ENCODE assay signal across 8 cellular contexts in genomic region chr19:10567696-10568443, GRCh38. TPM values are rescaled to one million over a fixed set of nuclear protein-coding genes. Genes with fewer than 3 reads are reported as not detected.
DNase-seq lines count a peak whose midpoint lies in the region; ATAC-seq and TF ChIP-seq lines count a peak whose summit lies in the region.

No MANE protein-coding gene starts in this region.

- POLR2A ChIA-PET in SK-N-SH (lab: Yijun Ruan, JAX) (interaction anchor here (1.3 kb wide), 1 partner anchor 15 kb away, joined by 4 read pairs; no protein-coding TSS in a partner anchor), WTC11 (lab: Charles Lee) (interaction anchor here (0.7 kb wide), 1 partner anchor 48 kb away, joined by 3 read pairs; no protein-coding TSS in a partner anchor)

- H3K36me3 Mint-ChIP-seq in WTC11 = 0 out of 2 replicates have a peak, but pooled peaks cover 3% of the 10 kb centered on the region

- WGBS in SK-N-SH (ENCODE audit: low lambda C conversion rate) = 28% methylated on average over 14 of the region's 14 CpGs
- no CpG with 5 or more reads among the region's 14 CpGs for WGBS in iPS DF 6.9 (ENCODE audit: insufficient coverage, insufficient read length)

- peak overlapping the region; percentile 70 to 76 for H3K4me3 ChIP-seq in SK-N-SH (ENCODE audit: low read depth in 2 of 2, low read length in 1 of 2)
- H3K4me3 ChIP-seq in iPS DF 6.9 (ENCODE audit: low read length) = peak overlapping the region; percentile 43; the same call in 1 of the 2 replicates

- peaks cover 35% of the 10 kb centered on the region for H3K4me1 Mint-ChIP-seq in WTC11

- no peaks in the 10 kb centered on the region for H4K20me1 ChIP-seq in SK-N-SH (ENCODE audit: insufficient read depth)

- H3K27me3 ChIP-seq in SK-N-SH (ENCODE audit: insufficient read depth) = no peaks in the 10 kb centered on the region
- no peaks in the 10 kb centered on the region for H3K27me3 ChIP-seq in iPS DF 6.9 (ENCODE audit: control insufficient read depth, insufficient read depth, low read length)

- H3K4me1 ChIP-seq in SK-N-SH (ENCODE audit: control insufficient read depth in 1 of 2, insufficient read depth in 2 of 2, low read depth in 1 of 2, low read length in 1 of 2) = peaks cover 8 to 32% of the 10 kb centered on the region in 2 experiments; a peak in 3 of 4 replicates
- 0 out of 2 replicates have a peak, but pooled peaks cover 2% of the 10 kb centered on the region for H3K4me1 ChIP-seq in iPS DF 6.9 (ENCODE audit: control insufficient read depth, insufficient read depth, low read length)

- peaks cover 13% of the 10 kb centered on the region for H3F3A ChIP-seq in SK-N-SH (replicated peaks; ENCODE audit: insufficient read depth)

- peak overlapping the region; percentile 75 for H3K4me3 Mint-ChIP-seq in WTC11

- ATAC-seq in SK-N-SH treated with all-trans-retinoic acid at 6 μM for 48 hours (no peak), WTC11 (no peak), GM21423 (IDR thresholded peaks at IDR 0.05; ENCODE audit: unreplicated experiment) (no peak), GM19397 (IDR thresholded peaks at IDR 0.05; ENCODE audit: unreplicated experiment) (no peak), omental fat pad (ENCODE audit: low FRiP score) (no peak)
- ATAC-seq in stimulated activated naive CD8-positive, alpha-beta T cell treated with anti-CD3 and anti-CD28 coated beads, Interleukin-15, Interleukin-2, amounts not matched to agents 100 U/mL and 50 U/mL, for 24 hours = no peak

- no peak for TF ChIP-seq RAD21 in SK-N-SH (IDR thresholded peaks at IDR 0.05; ENCODE audit: low read length)

- H3K79me2 ChIP-seq in SK-N-SH (ENCODE audit: insufficient read depth) = peaks cover 37% of the 10 kb centered on the region

- H3K27ac Mint-ChIP-seq in WTC11 = 0 out of 2 replicates have a peak overlapping the region, but pooled peaks have one; percentile 23

- DNase-seq in SK-N-SH (no peak), WTC11 (ENCODE audit: low spot score) (no peak), iPS DF 6.9 (ENCODE audit: low read depth, low spot score) (no peak), omental fat pad (ENCODE audit: low spot score) (no peak)
- DNase-seq in stimulated activated naive CD8-positive, alpha-beta T cell treated with anti-CD3 and anti-CD28 coated beads, Interleukin-15, Interleukin-2, amounts not matched to agents 100 U/mL and 50 U/mL, for 24 hours = peak; percentile 28

- H3K36me3 ChIP-seq in SK-N-SH (replicated peaks in 1 of 2; ENCODE audit: control insufficient read depth in 1 of 2, insufficient read depth in 2 of 2, low read length in 1 of 2) = no peaks in the 10 kb centered on the region
- H3K36me3 ChIP-seq in iPS DF 6.9 (ENCODE audit: control insufficient read depth, insufficient read depth, low read length) = no peaks in the 10 kb centered on the region

- TF ChIP-seq CTCF in SK-N-SH (IDR thresholded peaks at IDR 0.05) = no peak
- no peak for TF ChIP-seq CTCF in WTC11 (IDR thresholded peaks at IDR 0.05)
- TF ChIP-seq CTCF in omental fat pad (IDR thresholded peaks at IDR 0.05) = no peak

- CTCF ChIA-PET in SK-N-SH (lab: Yijun Ruan, JAX) = interaction anchor here (1.0 to 6.4 kb wide), 7 partner anchors 13 to 151 kb away, joined by 3 to 42 read pairs (median 7); no protein-coding TSS in a partner anchor
- CTCF ChIA-PET in WTC11 (lab: Charles Lee) = interaction anchor here (0.8 to 4.2 kb wide), 15 partner anchors 14 to 150 kb away, joined by 3 to 20 read pairs (median 4); partner anchors contain the start of gene DNM2

- peak overlapping the region; percentile 73 for H2AFZ ChIP-seq in SK-N-SH (ENCODE audit: low read depth)

- no peaks in the 10 kb centered on the region for H3K9me3 Mint-ChIP-seq in WTC11

- no peaks in the 10 kb centered on the region for H3K9me3 ChIP-seq in SK-N-SH
- H3K9me3 ChIP-seq in iPS DF 6.9 (ENCODE audit: control insufficient read depth, insufficient read depth, low read length) = no peaks in the 10 kb centered on the region

- no peak for TF ChIP-seq EP300 in SK-N-SH (IDR thresholded peaks at IDR 0.05; ENCODE audit: borderline replicate concordance in 1 of 2, low read depth in 1 of 2, low read length in 1 of 2)

- no peaks in the 10 kb centered on the region for H3K9me2 ChIP-seq in SK-N-SH

- peaks cover 19% of the 10 kb centered on the region for H3K27me3 Mint-ChIP-seq in WTC11 (ENCODE audit: low read depth)

- peak overlapping the region; percentile 61 for H3K9ac ChIP-seq in SK-N-SH

- peak overlapping the region; percentile 94 for H3K4me2 ChIP-seq in SK-N-SH

- peak overlapping the region in 1 of 2 experiments; percentile 24; a peak in 1 of 4 replicates for H3K27ac ChIP-seq in SK-N-SH (ENCODE audit: low read depth in 2 of 2, low read length in 1 of 2)
- H3K27ac ChIP-seq in iPS DF 6.9 (ENCODE audit: low read length) = no peak overlapping the region

TF ChIP-seq in SK-N-SH, 30 proteins besides CTCF, POLR2A, EP300 and RAD21:
- TF ChIP-seq RXRA (IDR thresholded peaks at IDR 0.05; ENCODE audit: borderline replicate concordance, low read depth) (no peak), NRF1 (IDR thresholded peaks at IDR 0.05; ENCODE audit: low read depth, low read length) (no peak), SMC3 (IDR thresholded peaks at IDR 0.05; ENCODE audit: low read depth, low read length) (no peak), FOSL2 (IDR thresholded peaks at IDR 0.05; ENCODE audit: borderline replicate concordance, low read depth) (no peak), TAF1 (IDR thresholded peaks at IDR 0.05; ENCODE audit: borderline replicate concordance, low read depth, low read length) (no peak), CHD2 (IDR thresholded peaks at IDR 0.05; ENCODE audit: low read length, partially characterized antibody) (no peak)
TF ChIP-seq in SK-N-SH: peak in this region for 0.

TF ChIP-seq in SK-N-SH treated with all-trans-retinoic acid at 6 μM for 48 hours, 23 proteins besides CTCF, POLR2A, EP300 and RAD21 (continues in another document):
- no peak for TF ChIP-seq RARB (CRISPR knock-in tag; IDR thresholded peaks at IDR 0.05)
- TF ChIP-seq ARNTL (CRISPR knock-in tag; IDR thresholded peaks at IDR 0.05; ENCODE audit: borderline replicate concordance, low read depth) = no peak
- no peak for TF ChIP-seq ZFP30 (CRISPR knock-in tag; IDR thresholded peaks at IDR 0.05)
- TF ChIP-seq ZNF565 (CRISPR knock-in tag; conservative IDR thresholded peaks at IDR 0.05; ENCODE audit: low read depth) = no peak
- TF ChIP-seq ESRRG (CRISPR knock-in tag; IDR thresholded peaks at IDR 0.05) = no peak
- TF ChIP-seq ZNF70 (CRISPR knock-in tag; IDR thresholded peaks at IDR 0.05) = no peak
- TF ChIP-seq ISL1 (CRISPR knock-in tag; IDR thresholded peaks at IDR 0.05) = no peak
- no peak for TF ChIP-seq OSR1 (CRISPR knock-in tag; IDR thresholded peaks at IDR 0.05)
- TF ChIP-seq GLIS3 (CRISPR knock-in tag; IDR thresholded peaks at IDR 0.05) = no peak
- TF ChIP-seq TCF4 (CRISPR knock-in tag; IDR thresholded peaks at IDR 0.05; ENCODE audit: borderline replicate concordance) = no peak

TF ChIP-seq in WTC11, 78 proteins besides CTCF, POLR2A, EP300 and RAD21 (continues in another document):
- TF ChIP-seq FOXJ3 (CRISPR knock-in tag; IDR thresholded peaks at IDR 0.05; ENCODE audit: borderline replicate concordance) (no peak), STAT6 (CRISPR knock-in tag; conservative IDR thresholded peaks at IDR 0.05; ENCODE audit: low read depth) (no peak), CREB1 (CRISPR knock-in tag; IDR thresholded peaks at IDR 0.05) (no peak), EMX1 (CRISPR knock-in tag; IDR thresholded peaks at IDR 0.05) (no peak), PRRX2 (CRISPR knock-in tag; IDR thresholded peaks at IDR 0.05) (no peak), FOXP1 (CRISPR knock-in tag; IDR thresholded peaks at IDR 0.05; ENCODE audit: borderline replicate concordance) (no peak)

RNA-seq across cellular contexts. Expression of gene CDKN2D, which starts 0.9 kb away (rescaled TPM):
- polyA plus RNA-seq in SK-N-SH (2012; rRNA removed) = 13.1 and 14.9 TPM in 2 replicates
- 11.6 and 16.2 TPM in 2 replicates for polyA plus RNA-seq in SK-N-SH (2012; cell fraction: cytosol; rRNA removed)
- 5.4 and 5.7 TPM in 2 replicates for polyA plus RNA-seq in SK-N-SH (2012; cell fraction: nucleus; rRNA removed)
- 2.1 to 3.3 TPM (median 2.5 TPM) in 3 replicates for total RNA-seq in WTC11 (2021)
- total RNA-seq in omental fat pad = 10 to 100 TPM in 1 of 4 donors, 1 to 10 TPM in 3; 2.9 to 21.4 (median 7.5) TPM

RNA-seq across cellular contexts. Expression of gene KRI1, which starts 2.1 kb away (rescaled TPM):
- polyA plus RNA-seq in SK-N-SH (2012; rRNA removed) = 23.3 and 26.7 TPM in 2 replicates
- 17.4 and 23.7 TPM in 2 replicates for polyA plus RNA-seq in SK-N-SH (2012; cell fraction: cytosol; rRNA removed)
- 58.1 and 74.0 TPM in 2 replicates for polyA plus RNA-seq in SK-N-SH (2012; cell fraction: nucleus; rRNA removed)
- total RNA-seq in WTC11 (2021) (43.6 to 50.9 TPM (median 49.3 TPM) in 3 replicates), omental fat pad (10 to 100 TPM in 3 of 4 donors, 1 to 10 TPM in 1; 9.1 to 36.3 (median 16.3) TPM)

RNA-seq across cellular contexts. Expression of gene AP1M2, which starts 19.2 kb away (rescaled TPM):
- 0.05 and 0.30 TPM in 2 replicates for polyA plus RNA-seq in SK-N-SH (2012; rRNA removed)
- 0.21 and 0.42 TPM in 2 replicates for polyA plus RNA-seq in SK-N-SH (2012; cell fraction: cytosol; rRNA removed)
- 0.06 and 0.48 TPM in 2 replicates for polyA plus RNA-seq in SK-N-SH (2012; cell fraction: nucleus; rRNA removed)
- total RNA-seq in WTC11 (2021) (127 to 176 TPM (median 174 TPM) in 3 replicates), omental fat pad (1 to 10 TPM in 3 of 4 donors, not detected in 1; 1.8 to 8.2 (median 2.4) TPM)

RNA-seq across cellular contexts. Expression of gene ATG4D, which starts 24.2 kb away (rescaled TPM):
- 19.7 and 22.6 TPM in 2 replicates for polyA plus RNA-seq in SK-N-SH (2012; rRNA removed)
- polyA plus RNA-seq in SK-N-SH (2012; cell fraction: cytosol; rRNA removed) = 8.8 and 15.2 TPM in 2 replicates
- polyA plus RNA-seq in SK-N-SH (2012; cell fraction: nucleus; rRNA removed) = 65.8 and 70.8 TPM in 2 replicates
- total RNA-seq in WTC11 (2021) (50.3 to 59.4 TPM (median 53.8 TPM) in 3 replicates), omental fat pad (10 to 100 TPM; 12.9 to 16.6 (median 15.4) TPM)

RNA-seq across cellular contexts. Expression of gene S1PR5, which starts 50.6 kb away (rescaled TPM):
- polyA plus RNA-seq in SK-N-SH (2012; rRNA removed) = 0.32 and 0.36 TPM in 2 replicates
- 0.36 and 0.39 TPM in 2 replicates for polyA plus RNA-seq in SK-N-SH (2012; cell fraction: cytosol; rRNA removed)
- polyA plus RNA-seq in SK-N-SH (2012; cell fraction: nucleus; rRNA removed) = 0.21 and 0.24 TPM in 2 replicates
- total RNA-seq in WTC11 (2021) = 3.8 to 5.4 TPM (median 4.1 TPM) in 3 replicates
- under 1 TPM; 0.47 to 0.72 (median 0.56) TPM for total RNA-seq in omental fat pad

Comparison
In these comparisons a context has a peak if more than half of its experiments do, and no peak if none do; other contexts are left out.
1. RNA of gene AP1M2, which starts 19.2 kb away (total RNA-seq): 127 to 176 TPM in WTC11; 1.8 to 8.2 TPM in omental fat pad; every median in the first group is over 10 times any median in the second.